8 cellular contexts compared by ENCODE assay signal in genomic region chrX:149829751-149830191, GRCh38. TPM values are rescaled to one million over a fixed set of nuclear protein-coding genes. Genes with fewer than 3 reads are reported as not detected.
DNase-seq lines count a peak whose midpoint lies in the region; ATAC-seq and TF ChIP-seq lines count a peak whose summit lies in the region.

No MANE protein-coding gene starts in this region.

- no peaks in the 10 kb centered on the region for H3K79me1 ChIP-seq in mesendoderm (ENCODE audit: low read length)

- no peak overlapping the region for H2BK15ac ChIP-seq in mesendoderm (replicated peaks; ENCODE audit: low read depth)

- no peak overlapping the region for H4K5ac ChIP-seq in mesendoderm (ENCODE audit: low read length)

- DNase-seq in ELF-1 (ENCODE audit: low read depth, low spot score): peak; percentile 77
- DNase-seq in mesendoderm: peak; percentile 92
- DNase-seq in PC-9: no peak

- H3K27me3 ChIP-seq in mesendoderm (ENCODE audit: insufficient read depth, low read length, poor library complexity): no peaks in the 10 kb centered on the region
- peaks cover 4% of the 10 kb centered on the region; the same call in 1 of the 2 replicates for H3K27me3 ChIP-seq in PC-9 (ENCODE audit: insufficient read depth, low read depth)

- peak overlapping the region; percentile 13 for H2BK5ac ChIP-seq in mesendoderm (ENCODE audit: low read length)

- peak overlapping the region; percentile 93 for H3K27ac Mint-ChIP-seq in activated naive CD8-positive, alpha-beta T cell

- H3K9me3 ChIP-seq in PC-9 (ENCODE audit: insufficient read depth, low read depth): no peaks in the 10 kb centered on the region

- no peak overlapping the region for H3K23ac ChIP-seq in mesendoderm (ENCODE audit: low read length)

- WGBS in mesendoderm (ENCODE audit: extremely low coverage, insufficient coverage, low lambda C conversion rate): no CpG with 5 or more reads among the region's 3 CpGs

- H3K9ac ChIP-seq in mesendoderm (ENCODE audit: low read length): peak overlapping the region; percentile 49

- no peaks in the 10 kb centered on the region for H3K4me1 ChIP-seq in mesendoderm (ENCODE audit: control insufficient read depth, low read depth, low read length)
- no peaks in the 10 kb centered on the region; the same call in 1 of the 2 replicates for H3K4me1 ChIP-seq in PC-9 (replicated peaks; ENCODE audit: insufficient read depth)

- H3K4ac ChIP-seq in mesendoderm (ENCODE audit: low read depth, low read length): peak overlapping the region; percentile 16

- peaks cover 22% of the 10 kb centered on the region for H3K4me1 Mint-ChIP-seq in activated naive CD8-positive, alpha-beta T cell (ENCODE audit: low read depth)

- no peaks in the 10 kb centered on the region for H3K79me2 ChIP-seq in mesendoderm (ENCODE audit: control insufficient read depth, insufficient read depth, low read length)
- H3K79me2 ChIP-seq in PC-9 (ENCODE audit: low read depth): no peaks in the 10 kb centered on the region

- ATAC-seq in HG02798 (IDR thresholded peaks at IDR 0.05; ENCODE audit: poor library complexity, unreplicated experiment): peak; percentile 52
- ATAC-seq in GM18873 (IDR thresholded peaks at IDR 0.05; ENCODE audit: low FRiP score, unreplicated experiment): no peak
- no peak for ATAC-seq in HG02970 (IDR thresholded peaks at IDR 0.05; ENCODE audit: low FRiP score, unreplicated experiment)
- no peak for ATAC-seq in HG03469 (IDR thresholded peaks at IDR 0.05; ENCODE audit: unreplicated experiment)

- peak overlapping the region; percentile 65 for H3K56ac ChIP-seq in mesendoderm (ENCODE audit: low read length)

- BruUV-seq in PC-9 (replicated peaks; lab: Mats Ljungman, UMichigan): no TSS peak

- POLR2A ChIA-PET in PC-9 (lab: Charles Lee; ENCODE audit: unreplicated experiment): no interaction called here

- H3K36me3 Mint-ChIP-seq in activated naive CD8-positive, alpha-beta T cell: no peaks in the 10 kb centered on the region

- no peaks in the 10 kb centered on the region for H3K9me3 Mint-ChIP-seq in activated naive CD8-positive, alpha-beta T cell (ENCODE audit: low read depth)

- H3K27ac ChIP-seq in mesendoderm (ENCODE audit: low read depth, low read length): peak overlapping the region; percentile 96
- no peak overlapping the region for H3K27ac ChIP-seq in PC-9

- H2BK120ac ChIP-seq in mesendoderm (ENCODE audit: low read depth, low read length): peak overlapping the region; percentile 45

- H3K4me3 ChIP-seq in mesendoderm (ENCODE audit: low read length) (no peak overlapping the region), PC-9 (no peak overlapping the region)

- no peak overlapping the region for H2AFZ ChIP-seq in PC-9

- H2AK5ac ChIP-seq in mesendoderm (ENCODE audit: low read length): no peak overlapping the region

- TF ChIP-seq CTCF in PC-9 (conservative IDR thresholded peaks at IDR 0.05): no peak

- CTCF ChIA-PET in PC-9 (lab: Charles Lee): no interaction called here

- H3K18ac ChIP-seq in mesendoderm (ENCODE audit: low read length): peak overlapping the region; percentile 39

- H4K8ac ChIP-seq in mesendoderm (ENCODE audit: low read depth, low read length): no peak overlapping the region

- H3K4me2 ChIP-seq in mesendoderm (ENCODE audit: low read length) (no peak overlapping the region), PC-9 (no peak overlapping the region)

- H3F3A ChIP-seq in PC-9 (ENCODE audit: insufficient read depth, low read depth): no peaks in the 10 kb centered on the region

- peaks cover 2% of the 10 kb centered on the region for H3K27me3 Mint-ChIP-seq in activated naive CD8-positive, alpha-beta T cell

- no peaks in the 10 kb centered on the region for H4K20me1 ChIP-seq in PC-9 (ENCODE audit: insufficient read depth)

- peak overlapping the region; percentile 81 for H3K4me3 Mint-ChIP-seq in activated naive CD8-positive, alpha-beta T cell

- no peaks in the 10 kb centered on the region for H3K9me2 ChIP-seq in PC-9 (ENCODE audit: insufficient read depth)

- intact Hi-C loops in PC-9 (cut with micrococcal nuclease; ENCODE audit: unreplicated experiment): no loop called here

- H3K36me3 ChIP-seq in mesendoderm (ENCODE audit: control insufficient read depth, insufficient read depth, low read length) (no peaks in the 10 kb centered on the region), PC-9 (ENCODE audit: low read depth) (no peaks in the 10 kb centered on the region)

RNA-seq across cellular contexts. Expression of gene MAGEA9, which starts 48.0 kb away (rescaled TPM):
- not detected for polyA plus RNA-seq in mesendoderm (2013, experiment 1 of 2)
- not detected for polyA plus RNA-seq in mesendoderm (2013, experiment 2 of 2)
- total RNA-seq in PC-9 (2021): not detected in 2 replicates

RNA-seq across cellular contexts. Expression of gene MAGEA8, which starts 51.2 kb away (rescaled TPM):
- not detected for polyA plus RNA-seq in mesendoderm (2013, experiment 1 of 2)
- polyA plus RNA-seq in mesendoderm (2013, experiment 2 of 2): 0.03 TPM
- total RNA-seq in PC-9 (2021): not detected in 2 replicates

RNA-seq across cellular contexts. Expression of gene HSFX1, which starts 55.9 kb away (rescaled TPM):
- 0.13 TPM for polyA plus RNA-seq in mesendoderm (2013, experiment 1 of 2)
- polyA plus RNA-seq in mesendoderm (2013, experiment 2 of 2): 0.14 TPM
- total RNA-seq in PC-9 (2021): 2.4 and 3.0 TPM in 2 replicates

Comparison
In these comparisons a context has a peak if more than half of its experiments do, and no peak if none do; other contexts are left out.
1. DNase-seq: peak in ELF-1 (single experiment) and mesendoderm (single experiment); none in PC-9 (0 of 2).